Comparison of ENCODE assay signal across 1 cellular context in genomic region chr11:68328374-68329091, GRCh38.
A peak's percentile ranks its signal among the peaks of the same experiment; 100 is the strongest.
TF ChIP-seq lines count a peak whose summit lies in the region.

No MANE protein-coding gene starts in this region.

TF ChIP-seq in H1, 55 proteins besides CTCF, POLR2A, EP300 and RAD21:
- TF ChIP-seq JUN (IDR thresholded peaks at IDR 0.05; ENCODE audit: low read depth, low read length) (no peak), CHD2 (IDR thresholded peaks at IDR 0.05; ENCODE audit: low read length) (0 out of 2 replicates have a peak, but pooled peaks have one; percentile 42), SRF (IDR thresholded peaks at IDR 0.05; ENCODE audit: low read depth, low read length) (no peak), E2F6 (IDR thresholded peaks at IDR 0.05) (no peak), CBX5 (IDR thresholded peaks at IDR 0.05; ENCODE audit: low read depth, low read length) (no peak), MAFK (IDR thresholded peaks at IDR 0.05; ENCODE audit: low read depth, low read length) (no peak), ATF2 (IDR thresholded peaks at IDR 0.05; ENCODE audit: low read length) (no peak), BRCA1 (IDR thresholded peaks at IDR 0.05; ENCODE audit: low read depth, low read length) (no peak), GABPA (IDR thresholded peaks at IDR 0.05; ENCODE audit: borderline replicate concordance, insufficient read depth, low read length) (no peak), USF2 (IDR thresholded peaks at IDR 0.05; ENCODE audit: low read length) (no peak), HDAC2 (IDR thresholded peaks at IDR 0.05; ENCODE audit: borderline replicate concordance in 1 of 2, low read depth in 2 of 2, low read length in 2 of 2) (no peak), ZNF274 (IDR thresholded peaks at IDR 0.05; ENCODE audit: borderline replicate concordance, extremely low read depth, low read length) (no peak), SP2 (IDR thresholded peaks at IDR 0.05; ENCODE audit: low read length) (no peak), RBBP5 (IDR thresholded peaks at IDR 0.05; ENCODE audit: borderline replicate concordance, low read depth, low read length) (peak; percentile 49; the same call in 1 of the 2 replicates), HDAC6 (IDR thresholded peaks at IDR 0.05; ENCODE audit: low read depth, low read length) (no peak), SIRT6 (IDR thresholded peaks at IDR 0.05; ENCODE audit: low read length) (no peak), CEBPB (IDR thresholded peaks at IDR 0.05; ENCODE audit: low read depth, low read length) (no peak), SP4 (IDR thresholded peaks at IDR 0.05; ENCODE audit: low read length) (no peak), BACH1 (IDR thresholded peaks at IDR 0.05; ENCODE audit: low read length) (peak; percentile 30; the same call in 1 of the 2 replicates), ASH2L (IDR thresholded peaks at IDR 0.05; ENCODE audit: low read length) (peak; percentile 75), NRF1 (IDR thresholded peaks at IDR 0.05; ENCODE audit: low read depth, low read length) (no peak), TBP (IDR thresholded peaks at IDR 0.05; ENCODE audit: low read depth, low read length) (no peak), MAX (IDR thresholded peaks at IDR 0.05) (peak; percentile 45; the same call in 1 of the 2 replicates), YY1 (IDR thresholded peaks at IDR 0.05; ENCODE audit: low read depth, low read length) (no peak), CREB1 (IDR thresholded peaks at IDR 0.05) (no peak), TCF12 (IDR thresholded peaks at IDR 0.05; ENCODE audit: low read depth, low read length) (no peak), RXRA (IDR thresholded peaks at IDR 0.05; ENCODE audit: insufficient read depth, low read depth, low read length) (no peak), KDM1A (IDR thresholded peaks at IDR 0.05; ENCODE audit: borderline replicate concordance, low read length) (no peak), SAP30 (IDR thresholded peaks at IDR 0.05; ENCODE audit: insufficient read depth, insufficient replicate concordance, low read length) (no peak), POU5F1 (IDR thresholded peaks at IDR 0.05; ENCODE audit: low read depth, low read length) (no peak), KDM4A (IDR thresholded peaks at IDR 0.05; ENCODE audit: low read depth, low read length, severe bottlenecking) (no peak), SP1 (IDR thresholded peaks at IDR 0.05; ENCODE audit: low read depth, low read length) (0 out of 2 replicates have a peak, but pooled peaks have one; percentile 6), BCL11A (IDR thresholded peaks at IDR 0.05; ENCODE audit: low read depth in 2 of 2, low read length in 2 of 2) (no peak), CHD1 (IDR thresholded peaks at IDR 0.05; ENCODE audit: low read depth, low read length) (no peak), ATF3 (IDR thresholded peaks at IDR 0.05; ENCODE audit: insufficient read depth, low read depth, low read length) (no peak), SUZ12 (IDR thresholded peaks at IDR 0.05; ENCODE audit: low read length) (no peak), CHD7 (IDR thresholded peaks at IDR 0.05; ENCODE audit: insufficient replicate concordance, low read length) (no peak)
